ENCODE assay signal across 8 cellular contexts in the genomic region with DNA sequence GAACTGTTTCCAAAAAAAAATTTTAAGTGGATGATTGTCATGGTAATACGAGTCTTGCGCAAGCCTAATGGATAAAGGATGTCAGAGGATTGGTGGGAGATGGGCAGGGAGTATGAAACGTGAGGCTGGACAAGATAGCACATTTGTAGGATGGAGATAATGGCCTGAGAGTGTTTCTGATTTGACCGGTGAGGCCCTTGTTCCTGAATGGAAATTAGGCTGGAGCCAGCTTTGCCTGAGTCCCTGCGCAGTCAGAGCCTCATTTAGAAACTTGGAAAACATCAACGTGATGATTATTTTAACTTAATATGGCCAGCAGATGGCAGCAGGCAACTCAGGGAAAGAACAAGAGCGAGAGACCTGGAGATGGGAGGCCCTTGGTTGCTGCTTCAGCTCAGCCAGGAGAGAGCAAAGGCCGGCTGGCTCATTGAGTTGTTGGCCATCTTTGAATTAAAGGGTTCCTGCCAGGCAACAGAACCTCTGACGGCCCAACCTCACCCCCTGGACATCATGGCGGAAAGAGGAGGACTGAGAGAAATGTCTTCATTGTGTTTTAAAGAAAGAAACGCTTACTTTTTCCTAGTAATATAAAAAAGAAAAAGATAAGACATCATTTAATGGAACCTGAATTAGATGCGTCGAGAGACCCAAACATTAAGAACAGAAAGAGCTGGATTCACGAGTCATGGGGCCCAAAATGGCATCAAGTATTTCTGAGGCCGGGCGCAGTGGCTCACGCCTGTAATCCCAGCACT.
DNase-seq lines count a peak whose midpoint lies in the region; ATAC-seq and TF ChIP-seq lines count a peak whose summit lies in the region.

No MANE protein-coding gene starts in this region.

- peak; percentile 91 for ATAC-seq in GM19351 (IDR thresholded peaks at IDR 0.05; ENCODE audit: unreplicated experiment)
- ATAC-seq in activated CD8-positive, alpha-beta T cell treated with anti-CD3 and anti-CD28 coated beads for 36 hours: peak; percentile 90

- POLR2A ChIA-PET in activated CD8-positive, alpha-beta T cell treated with anti-CD3 and anti-CD28 coated beads for 36 hours (lab: Charles Lee): no interaction called here

- no peak overlapping the region for H3K9ac ChIP-seq in endodermal cell (ENCODE audit: extremely low read depth, low read length, poor library complexity, severe bottlenecking)

- H3K27me3 Mint-ChIP-seq in CD14-positive monocyte (ENCODE audit: low read depth in 3 of 3) (peaks cover 2 to 3% (median 3%) of the 10 kb centered on the region in 3 donors), endodermal cell (ENCODE audit: insufficient read depth) (no peaks in the 10 kb centered on the region), mesothelial cell of epicardium (ENCODE audit: low read depth) (peaks cover 7% of the 10 kb centered on the region)
- no peaks in the 10 kb centered on the region for H3K27me3 Mint-ChIP-seq in activated CD8-positive, alpha-beta T cell treated with anti-CD3 and anti-CD28 coated beads for 36 hours

- H3K36me3 Mint-ChIP-seq in CD14-positive monocyte (no peaks in the 10 kb centered on the region), endodermal cell (ENCODE audit: low read depth) (no peaks in the 10 kb centered on the region), mesothelial cell of epicardium (no peaks in the 10 kb centered on the region)
- no peaks in the 10 kb centered on the region for H3K36me3 Mint-ChIP-seq in activated CD8-positive, alpha-beta T cell treated with anti-CD3 and anti-CD28 coated beads for 36 hours (ENCODE audit: low read depth)

- H3K27ac Mint-ChIP-seq in CD14-positive monocyte (peak overlapping the region in 5 of 7 donors; percentile 24 to 60 (median 30)), endodermal cell (peak overlapping the region; percentile 72), mesothelial cell of epicardium (no peak overlapping the region)
- H3K27ac Mint-ChIP-seq in activated CD8-positive, alpha-beta T cell treated with anti-CD3 and anti-CD28 coated beads for 36 hours: no peak overlapping the region

- H3K36me3 ChIP-seq in endodermal cell (ENCODE audit: control insufficient read depth, insufficient read depth, low read length): no peaks in the 10 kb centered on the region

- H3K4me3 Mint-ChIP-seq in CD14-positive monocyte (no peak overlapping the region), endodermal cell (no peak overlapping the region), mesothelial cell of epicardium (no peak overlapping the region)
- no peak overlapping the region for H3K4me3 Mint-ChIP-seq in activated CD8-positive, alpha-beta T cell treated with anti-CD3 and anti-CD28 coated beads for 36 hours

- TF ChIP-seq CTCF in CD14-positive monocyte (IDR thresholded peaks at IDR 0.05): peak; percentile 66
- TF ChIP-seq CTCF in HL-60 (IDR thresholded peaks at IDR 0.05; ENCODE audit: insufficient read depth, low read length): peak; percentile 30
- TF ChIP-seq CTCF in activated CD8-positive, alpha-beta T cell treated with anti-CD3 and anti-CD28 coated beads for 36 hours (IDR thresholded peaks at IDR 0.05): peak; percentile 47
- peak; percentile 81 for TF ChIP-seq CTCF in endodermal cell (conservative IDR thresholded peaks at IDR 0.05)
- no peak for TF ChIP-seq CTCF in mesothelial cell of epicardium (IDR thresholded peaks at IDR 0.05; ENCODE audit: unreplicated experiment)

- H3K4me1 ChIP-seq in endodermal cell (ENCODE audit: control insufficient read depth, insufficient read depth, low read length): peaks cover 3% of the 10 kb centered on the region

- H3K9me3 ChIP-seq in endodermal cell (ENCODE audit: control insufficient read depth, low read length): no peaks in the 10 kb centered on the region

- 61 to 63% methylated on average over 11 to 17 of the region's 17 CpGs for WGBS in endodermal cell (ENCODE audit: insufficient coverage in 1 of 2, insufficient read length in 1 of 2), 2 experiments

- DNase-seq in CD14-positive monocyte (ENCODE audit: low spot score): peak; percentile 49
- DNase-seq in HL-60 (ENCODE audit: low read depth in 1 of 2, low spot score in 1 of 2): peak; percentile 41 to 73
- DNase-seq in NCI-H82 (lab: John Stamatoyannopoulos, UW): peak; percentile 95
- peak; percentile 77 for DNase-seq in activated CD8-positive, alpha-beta T cell treated with anti-CD3 and anti-CD28 coated beads for 36 hours
- peak; percentile 90 for DNase-seq in endodermal cell
- peak; percentile 35 to 58 for DNase-seq in mesothelial cell of epicardium (ENCODE audit: low spot score in 2 of 2, unreplicated experiment in 2 of 2)
- DNase-seq in stimulated activated CD8-positive, alpha-beta memory T cell treated with anti-CD3 and anti-CD28 coated beads, Interleukin-4, amount 100 ng/mL, for 1 hour (ENCODE audit: low read depth in 2 of 2, low spot score in 1 of 2): peak; percentile 2 to 21

- H3K27ac ChIP-seq in HL-60 (replicated peaks): no peak overlapping the region
- H3K27ac ChIP-seq in endodermal cell (ENCODE audit: low read depth, low read length): no peak overlapping the region

- H3K4me1 Mint-ChIP-seq in CD14-positive monocyte (peaks cover 6% of the 10 kb centered on the region), endodermal cell (peaks cover 17% of the 10 kb centered on the region), mesothelial cell of epicardium (no peaks in the 10 kb centered on the region)
- no peaks in the 10 kb centered on the region for H3K4me1 Mint-ChIP-seq in activated CD8-positive, alpha-beta T cell treated with anti-CD3 and anti-CD28 coated beads for 36 hours (ENCODE audit: low read depth)

- H3K27me3 ChIP-seq in HL-60 (ENCODE audit: insufficient read depth, poor library complexity, severe bottlenecking) (no peaks in the 10 kb centered on the region), endodermal cell (ENCODE audit: control insufficient read depth, insufficient read depth, low read length, poor library complexity, severe bottlenecking) (no peaks in the 10 kb centered on the region)

- intact Hi-C loops in CD14-positive monocyte (cut with micrococcal nuclease): loop anchor here in 1 of 2 donors (10.0 kb wide), 1 partner anchor 251 kb away; no protein-coding TSS in a partner anchor
- intact Hi-C loops in activated CD8-positive, alpha-beta T cell treated with anti-CD3 and anti-CD28 coated beads for 36 hours (cut with micrococcal nuclease): loop anchor here (1.0 to 2.0 kb wide), 2 partner anchors 131 to 251 kb away; no protein-coding TSS in a partner anchor

- CTCF ChIA-PET in activated CD8-positive, alpha-beta T cell treated with anti-CD3 and anti-CD28 coated beads for 36 hours (lab: Charles Lee): interaction anchor here (0.8 to 6.0 kb wide), 31 partner anchors 9 to 295 kb away, joined by 3 to 113 read pairs (median 4); a partner anchor contains a TSS

- H3K9me3 Mint-ChIP-seq in CD14-positive monocyte: peaks cover 0 to 5% (median 0%) of the 10 kb centered on the region in 7 donors
- no peaks in the 10 kb centered on the region for H3K9me3 Mint-ChIP-seq in activated CD8-positive, alpha-beta T cell treated with anti-CD3 and anti-CD28 coated beads for 36 hours
- H3K9me3 Mint-ChIP-seq in endodermal cell: peaks cover 4% of the 10 kb centered on the region
- H3K9me3 Mint-ChIP-seq in mesothelial cell of epicardium: no peaks in the 10 kb centered on the region

- no peak overlapping the region for H3K4me3 ChIP-seq in HL-60 (replicated peaks; ENCODE audit: insufficient read depth, low read length)
- H3K4me3 ChIP-seq in endodermal cell (ENCODE audit: low read length): no peak overlapping the region

Comparison
In these comparisons a context has a peak if more than half of its experiments do, and no peak if none do; other contexts are left out.
1. DNase-seq: peak in every context shown above with its lines; median percentile 95 in NCI-H82; 90 in endodermal cell; 77 in activated CD8-positive, alpha-beta T cell treated with anti-CD3 and anti-CD28 coated beads for 36 hours; 57 in HL-60; 49 in CD14-positive monocyte; 46 in mesothelial cell of epicardium; 12 in stimulated activated CD8-positive, alpha-beta memory T cell treated with anti-CD3 and anti-CD28 coated beads, Interleukin-4, amount 100 ng/mL, for 1 hour.
2. H3K27ac Mint-ChIP-seq: peak in CD14-positive monocyte (5 of 7) and endodermal cell (single experiment); none in activated CD8-positive, alpha-beta T cell treated with anti-CD3 and anti-CD28 coated beads for 36 hours (single experiment) and mesothelial cell of epicardium (single experiment).